In the genomic region with DNA sequence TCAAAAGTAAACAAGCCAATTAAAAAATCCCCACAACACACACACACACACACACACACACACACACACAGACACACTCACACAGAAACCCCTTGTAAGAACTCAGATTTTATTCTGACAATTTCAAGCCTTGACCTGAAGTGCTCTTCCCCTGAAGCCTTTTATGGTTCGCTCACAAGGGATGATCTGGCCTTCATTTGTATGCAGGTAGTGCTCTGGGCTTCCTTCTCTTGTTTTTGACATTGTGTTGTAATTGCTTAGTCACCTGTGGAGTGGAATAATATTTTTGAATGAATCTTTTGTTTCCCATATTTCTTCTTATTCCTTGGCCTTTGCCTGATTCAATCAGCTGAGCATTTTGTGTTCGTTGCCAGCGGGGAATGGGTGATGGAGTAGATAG, we compare ENCODE assay signal across 20 cellular contexts.
A peak's percentile ranks its signal among the peaks of the same experiment; 100 is the strongest.
DNase-seq lines count a peak whose midpoint lies in the region; ATAC-seq, FAIRE-seq and TF ChIP-seq lines count a peak whose summit lies in the region.
"Had no signal": no experiment of that assay in that cellular context is flagged by ENCODE, and none has a peak within 500 bp of the region (broad histone marks: within the 10 kb centered on the region; RNA-seq: fewer than 3 reads in every experiment).

No MANE protein-coding gene starts in this region.

- H3K36me3 ChIP-seq in GM23338 (ENCODE audit: insufficient read depth) = no peaks in the 10 kb centered on the region
- no peaks in the 10 kb centered on the region for H3K36me3 ChIP-seq in RWPE2 (ENCODE audit: low read depth)
- H3K36me3 ChIP-seq: BLaER1 treated with 17β-estradiol and CSF1 and Interleukin-3, amounts not matched to agents 10 nM and 100 nM had no signal

- H3K4me3 ChIP-seq in GM23338 (no peak overlapping the region), RWPE2 (ENCODE audit: severe bottlenecking) (no peak overlapping the region)
- H3K4me3 ChIP-seq: BLaER1 treated with 17β-estradiol and CSF1 and Interleukin-3, amounts not matched to agents 10 nM and 100 nM had no signal

- peaks cover 2% of the 10 kb centered on the region for H3K27me3 Mint-ChIP-seq in GM23338 (ENCODE audit: insufficient read depth, low read depth, poor library complexity)
- H3K27me3 Mint-ChIP-seq: IgD-negative memory B cell had no signal

- H3K9me3 ChIP-seq in RWPE2 (ENCODE audit: severe bottlenecking) = no peaks in the 10 kb centered on the region
- H3K9me3 ChIP-seq: BLaER1 treated with 17β-estradiol and CSF1 and Interleukin-3, amounts not matched to agents 10 nM and 100 nM had no signal

- peaks cover 31% of the 10 kb centered on the region for H3K27me3 ChIP-seq in GM23338 (ENCODE audit: insufficient read depth)
- no peaks in the 10 kb centered on the region for H3K27me3 ChIP-seq in RWPE2 (ENCODE audit: insufficient read depth, poor library complexity, severe bottlenecking)
- H3K27me3 ChIP-seq: BLaER1 treated with 17β-estradiol and CSF1 and Interleukin-3, amounts not matched to agents 10 nM and 100 nM had no signal

- H3F3A ChIP-seq in GM23338 (replicated peaks; ENCODE audit: low read depth) = no peaks in the 10 kb centered on the region

- H3K27ac ChIP-seq in GM23338 (ENCODE audit: low read depth) = no peak overlapping the region
- no peak overlapping the region for H3K27ac ChIP-seq in RWPE2 (ENCODE audit: poor library complexity, severe bottlenecking)
- H3K27ac ChIP-seq in epithelial cell of prostate = peak overlapping the region; percentile 10
- H3K27ac ChIP-seq: BLaER1 treated with 17β-estradiol and CSF1 and Interleukin-3, amounts not matched to agents 10 nM and 100 nM; HL-60 had no signal

- H3K9me3 Mint-ChIP-seq in GM23338 = no peaks in the 10 kb centered on the region
- H3K9me3 Mint-ChIP-seq: CD8-positive, alpha-beta T cell; HFFc6; IgD-negative memory B cell had no signal

- H3K4me2 ChIP-seq in GM23338 = no peak overlapping the region
- H3K4me2 ChIP-seq: BLaER1 treated with 17β-estradiol and CSF1 and Interleukin-3, amounts not matched to agents 10 nM and 100 nM had no signal

- H3K9me2 ChIP-seq in GM23338 (ENCODE audit: insufficient read depth) = no peaks in the 10 kb centered on the region; the same call in 1 of the 2 replicates

- ATAC-seq in GM23338 = peak; percentile 21; the same call in 2 of the 3 replicates
- peak; percentile 54; the same call in 2 of the 3 replicates for ATAC-seq in RWPE2 (ENCODE audit: low read depth)
- ATAC-seq in GM21737 (IDR thresholded peaks at IDR 0.05; ENCODE audit: unreplicated experiment) = no peak
- ATAC-seq: CD8-positive, alpha-beta T cell; HCT116; HepG2 had no signal

- no peaks in the 10 kb centered on the region for H3K36me3 Mint-ChIP-seq in GM23338 (ENCODE audit: low read depth)
- H3K36me3 Mint-ChIP-seq: CD8-positive, alpha-beta T cell; IgD-negative memory B cell had no signal

- H3K4me3 Mint-ChIP-seq in GM23338 = no peak overlapping the region
- H3K4me3 Mint-ChIP-seq: B cell; CD8-positive, alpha-beta T cell; HFFc6; IgD-negative memory B cell had no signal

- DNase-seq in GM23338 (ENCODE audit: low spot score) = no peak
- no peak for DNase-seq in RWPE2 (ENCODE audit: low spot score)
- DNase-seq in epithelial cell of prostate (ENCODE audit: low read depth, low spot score) = peak; percentile 33
- peak; percentile 11 for DNase-seq in kidney tubule cell (ENCODE audit: low spot score)
- DNase-seq in SW 1271 (lab: John Stamatoyannopoulos, UW) = no peak
- no peak for DNase-seq in D721Med (ENCODE audit: insufficient read length, low spot score)
- DNase-seq: CD8-positive, alpha-beta T cell; GOT3; H7; HFFc6 had no signal

- no peaks in the 10 kb centered on the region for H4K20me1 ChIP-seq in GM23338 (replicated peaks; ENCODE audit: insufficient read depth)
- H4K20me1 ChIP-seq: BLaER1 treated with 17β-estradiol and CSF1 and Interleukin-3, amounts not matched to agents 10 nM and 100 nM had no signal

- H3K4me1 Mint-ChIP-seq in GM23338 = peaks cover 49% of the 10 kb centered on the region
- H3K4me1 Mint-ChIP-seq: B cell, IgD-negative memory B cell had no signal

- TF ChIP-seq CTCF in GM23338 (conservative IDR thresholded peaks at IDR 0.05; ENCODE audit: low read depth in 2 of 2) (no peak), RWPE2 (IDR thresholded peaks at IDR 0.05; ENCODE audit: poor library complexity, severe bottlenecking) (no peak), D721Med (IDR thresholded peaks at IDR 0.05; ENCODE audit: insufficient read depth, missing control alignments) (no peak)

- H3K79me2 ChIP-seq in GM23338 (replicated peaks; ENCODE audit: insufficient read depth) = no peaks in the 10 kb centered on the region

- no peak overlapping the region for H3K27ac Mint-ChIP-seq in GM23338
- H3K27ac Mint-ChIP-seq: B cell; CD8-positive, alpha-beta T cell; HFFc6; IgD-negative memory B cell had no signal

- H3K4me1 ChIP-seq in GM23338 (ENCODE audit: insufficient read depth) = peaks cover 36% of the 10 kb centered on the region
- peaks cover 6% of the 10 kb centered on the region for H3K4me1 ChIP-seq in RWPE2 (ENCODE audit: insufficient read depth, poor library complexity, severe bottlenecking)
- H3K4me1 ChIP-seq: BLaER1 treated with 17β-estradiol and CSF1 and Interleukin-3, amounts not matched to agents 10 nM and 100 nM had no signal

- FAIRE-seq in D721Med (lab: Jason Lieb, UNC) = no peak
- FAIRE-seq: G401.6, GM12891, HepG2, HTR-8/SVneo had no signal

- H2AFZ ChIP-seq in GM23338 = no peak overlapping the region

TF ChIP-seq in GM23338, 12 proteins besides CTCF, POLR2A, EP300 and RAD21 (continues in another document):
- TF ChIP-seq JUNB (IDR thresholded peaks at IDR 0.05; ENCODE audit: unreplicated experiment) (no peak), ZNF114 (CRISPR knock-in tag; IDR thresholded peaks at IDR 0.05) (no peak), ZNF331 (CRISPR knock-in tag; IDR thresholded peaks at IDR 0.05; ENCODE audit: low read depth) (no peak), POLR2AphosphoS5 (IDR thresholded peaks at IDR 0.05; ENCODE audit: low read depth) (no peak), NANOG (IDR thresholded peaks at IDR 0.05; ENCODE audit: borderline replicate concordance) (no peak), EZH2 (IDR thresholded peaks at IDR 0.05; ENCODE audit: low read depth, unreplicated experiment) (no peak), STAT1 (IDR thresholded peaks at IDR 0.05; ENCODE audit: unreplicated experiment) (no peak), CREB1 (CRISPR knock-in tag; IDR thresholded peaks at IDR 0.05; ENCODE audit: low read depth) (no peak), EZH2phosphoT487 (IDR thresholded peaks at IDR 0.05; ENCODE audit: unreplicated experiment) (no peak)
- TF ChIP-seq, protein P1, sequence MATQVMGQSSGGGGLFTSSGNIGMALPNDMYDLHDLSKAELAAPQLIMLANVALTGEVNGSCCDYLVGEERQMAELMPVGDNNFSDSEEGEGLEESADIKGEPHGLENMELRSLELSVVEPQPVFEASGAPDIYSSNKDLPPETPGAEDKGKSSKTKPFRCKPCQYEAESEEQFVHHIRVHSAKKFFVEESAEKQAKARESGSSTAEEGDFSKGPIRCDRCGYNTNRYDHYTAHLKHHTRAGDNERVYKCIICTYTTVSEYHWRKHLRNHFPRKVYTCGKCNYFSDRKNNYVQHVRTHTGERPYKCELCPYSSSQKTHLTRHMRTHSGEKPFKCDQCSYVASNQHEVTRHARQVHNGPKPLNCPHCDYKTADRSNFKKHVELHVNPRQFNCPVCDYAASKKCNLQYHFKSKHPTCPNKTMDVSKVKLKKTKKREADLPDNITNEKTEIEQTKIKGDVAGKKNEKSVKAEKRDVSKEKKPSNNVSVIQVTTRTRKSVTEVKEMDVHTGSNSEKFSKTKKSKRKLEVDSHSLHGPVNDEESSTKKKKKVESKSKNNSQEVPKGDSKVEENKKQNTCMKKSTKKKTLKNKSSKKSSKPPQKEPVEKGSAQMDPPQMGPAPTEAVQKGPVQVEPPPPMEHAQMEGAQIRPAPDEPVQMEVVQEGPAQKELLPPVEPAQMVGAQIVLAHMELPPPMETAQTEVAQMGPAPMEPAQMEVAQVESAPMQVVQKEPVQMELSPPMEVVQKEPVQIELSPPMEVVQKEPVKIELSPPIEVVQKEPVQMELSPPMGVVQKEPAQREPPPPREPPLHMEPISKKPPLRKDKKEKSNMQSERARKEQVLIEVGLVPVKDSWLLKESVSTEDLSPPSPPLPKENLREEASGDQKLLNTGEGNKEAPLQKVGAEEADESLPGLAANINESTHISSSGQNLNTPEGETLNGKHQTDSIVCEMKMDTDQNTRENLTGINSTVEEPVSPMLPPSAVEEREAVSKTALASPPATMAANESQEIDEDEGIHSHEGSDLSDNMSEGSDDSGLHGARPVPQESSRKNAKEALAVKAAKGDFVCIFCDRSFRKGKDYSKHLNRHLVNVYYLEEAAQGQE (IDR thresholded peaks at IDR 0.05; ENCODE audit: unreplicated experiment) = no peak
- TF ChIP-seq, protein P2, sequence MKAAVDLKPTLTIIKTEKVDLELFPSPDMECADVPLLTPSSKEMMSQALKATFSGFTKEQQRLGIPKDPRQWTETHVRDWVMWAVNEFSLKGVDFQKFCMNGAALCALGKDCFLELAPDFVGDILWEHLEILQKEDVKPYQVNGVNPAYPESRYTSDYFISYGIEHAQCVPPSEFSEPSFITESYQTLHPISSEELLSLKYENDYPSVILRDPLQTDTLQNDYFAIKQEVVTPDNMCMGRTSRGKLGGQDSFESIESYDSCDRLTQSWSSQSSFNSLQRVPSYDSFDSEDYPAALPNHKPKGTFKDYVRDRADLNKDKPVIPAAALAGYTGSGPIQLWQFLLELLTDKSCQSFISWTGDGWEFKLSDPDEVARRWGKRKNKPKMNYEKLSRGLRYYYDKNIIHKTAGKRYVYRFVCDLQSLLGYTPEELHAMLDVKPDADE (IDR thresholded peaks at IDR 0.05) = no peak

Comparison
In these comparisons a context has a peak if more than half of its experiments do, and no peak if none do; other contexts are left out.
1. DNase-seq: peak in epithelial cell of prostate (single experiment) and kidney tubule cell (single experiment); none in GM23338 (single experiment), RWPE2 (single experiment), SW 1271 (0 of 2) and D721Med (single experiment).